ENCODE assay signal across 8 cellular contexts in genomic region chr14:92793709-92794546, GRCh38. TPM values are rescaled to one million over a fixed set of nuclear protein-coding genes. Genes with fewer than 3 reads are reported as not detected.
A peak's percentile ranks its signal among the peaks of the same experiment; 100 is the strongest.
DNase-seq lines count a peak whose midpoint lies in the region; ATAC-seq, FAIRE-seq and TF ChIP-seq lines count a peak whose summit lies in the region.

Gene GOLGA5, plus strand, starts transcription at chr14:92794305. Its CDS starts 3,133 bp downstream, at chr14:92797438.

- peak within 1 kb of the TSS; percentile 92 to 99 (median 97) for H3K4me3 Mint-ChIP-seq in T-cell

- H3K4me3 ChIP-seq in cardiac muscle cell: peak within 1 kb of the TSS; percentile 96
- peak within 1 kb of the TSS; percentile 96 for H3K4me3 ChIP-seq in parathyroid adenoma (ENCODE audit: low read depth, low read length)
- peak within 1 kb of the TSS; percentile 69 to 94 (median 91) for H3K4me3 ChIP-seq in tibial nerve

- WGBS in adipose tissue, 3 donors: 1% methylated on average over 63 to 71 of the region's 71 CpGs
- WGBS in tibial nerve, 2 donors: 2% methylated on average over 30 to 32 of the region's 71 CpGs

- peak within 1 kb of the TSS; percentile 91 for H2AFZ ChIP-seq in parathyroid adenoma

- peaks cover 8 to 21% (median 13%) of the 10 kb centered on the region in 3 donors for H3K9me3 Mint-ChIP-seq in T-cell

- peak within 1 kb of the TSS; percentile 88 for H3K4me2 ChIP-seq in parathyroid adenoma (ENCODE audit: low read length)

- H3K9ac ChIP-seq in parathyroid adenoma: peak within 1 kb of the TSS; percentile 89

- peak; percentile 92 to 95 for TF ChIP-seq EP300 in tibial nerve (IDR thresholded peaks at IDR 0.05)

- H3K4me1 Mint-ChIP-seq in T-cell: peaks cover 39 to 46% (median 40%) of the 10 kb centered on the region in 3 donors

- CTCF ChIA-PET in T-cell (lab: Charles Lee): interaction anchor here in 1 of 2 donors (0.5 kb wide), 1 partner anchor 1600 kb away, joined by 3 read pairs; no protein-coding TSS in a partner anchor

- H3K27me3 ChIP-seq in cardiac muscle cell (no peaks in the 10 kb centered on the region), parathyroid adenoma (ENCODE audit: control insufficient read depth, insufficient read depth, low read length) (no peaks in the 10 kb centered on the region), tibial nerve (no peaks in the 10 kb centered on the region)

- H3K79me2 ChIP-seq in parathyroid adenoma: peaks cover 14% of the 10 kb centered on the region

- H3K27ac ChIP-seq in adipose tissue (ENCODE audit: low read depth, low read length): peak within 1 kb of the TSS; percentile 59
- H3K27ac ChIP-seq in cardiac muscle cell: peak within 1 kb of the TSS; percentile 96
- H3K27ac ChIP-seq in parathyroid adenoma: peak within 1 kb of the TSS; percentile 79
- peak within 1 kb of the TSS; percentile 91 to 97 (median 94) for H3K27ac ChIP-seq in tibial nerve

- peaks cover 24% of the 10 kb centered on the region for H3K36me3 Mint-ChIP-seq in T-cell

- peak; percentile 100 for FAIRE-seq in GM12891 (lab: Jason Lieb, UNC)

- POLR2A ChIA-PET in T-cell (lab: Charles Lee): interaction anchor here (0.5 to 0.6 kb wide), 2 partner anchors 52 to 672 kb away, joined by 3 to 5 read pairs; partner anchors contain the start of gene NDUFB1 (in 1 of the 2)

- no peaks in the 10 kb centered on the region for H3K9me3 ChIP-seq in cardiac muscle cell (ENCODE audit: low read depth)
- no peaks in the 10 kb centered on the region for H3K9me3 ChIP-seq in parathyroid adenoma (ENCODE audit: control insufficient read depth, low read length)
- H3K9me3 ChIP-seq in tibial nerve: peaks cover 0 to 19% (median 3%) of the 10 kb centered on the region in 4 donors

- DNase-seq in GM12891 (ENCODE audit: insufficient read length, low spot score) (peak; percentile 82), NCI-H1436 treated with DMSO at 0.1 percent for 48 hours (lab: John Stamatoyannopoulos, UW) (peak; percentile 86), T-cell (peak; percentile 95 to 99 (median 97)), cardiac muscle cell (ENCODE audit: low read depth in 1 of 2, low spot score in 1 of 2) (peak; percentile 98 to 99), tibial nerve (ENCODE audit: low spot score in 2 of 2) (peak; percentile 95 to 96)

- peak; percentile 77 for TF ChIP-seq POLR2A in GM12891 (IDR thresholded peaks at IDR 0.05; ENCODE audit: low read depth, low read length)
- TF ChIP-seq POLR2A in tibial nerve (IDR thresholded peaks at IDR 0.05): peak; percentile 41 to 73

- H3K36me3 ChIP-seq in cardiac muscle cell: peaks cover 19% of the 10 kb centered on the region
- no peaks in the 10 kb centered on the region for H3K36me3 ChIP-seq in parathyroid adenoma (ENCODE audit: control insufficient read depth, insufficient read depth, low read length)
- H3K36me3 ChIP-seq in tibial nerve: peaks cover 0 to 19% (median 3%) of the 10 kb centered on the region in 3 donors

- peak; percentile 96 for ATAC-seq in HG02840 (IDR thresholded peaks at IDR 0.05; ENCODE audit: low FRiP score, unreplicated experiment)
- peak; percentile 92 to 94 (median 94) for ATAC-seq in T-cell (replicated peaks in 1 of 4)

- H3K4me1 ChIP-seq in cardiac muscle cell (ENCODE audit: low read depth) (peaks cover 9% of the 10 kb centered on the region), parathyroid adenoma (peaks cover 5% of the 10 kb centered on the region), tibial nerve (peaks cover 0 to 34% (median 17%) of the 10 kb centered on the region in 4 donors)

- no peak for TF ChIP-seq CTCF in cardiac muscle cell (IDR thresholded peaks at IDR 0.05; ENCODE audit: low read depth, low read length)
- TF ChIP-seq CTCF in parathyroid adenoma (IDR thresholded peaks at IDR 0.05): peak; percentile 42
- peak in 3 of 5 experiments; percentile 28 to 70 (median 67) for TF ChIP-seq CTCF in tibial nerve (IDR thresholded peaks at IDR 0.05)

- no peaks in the 10 kb centered on the region for H3K27me3 Mint-ChIP-seq in T-cell

- H3K27ac Mint-ChIP-seq in T-cell: peak within 1 kb of the TSS; percentile 94 to 95

TF ChIP-seq in GM12891, 5 proteins besides CTCF, POLR2A, EP300 and RAD21:
- TF ChIP-seq POLR2AphosphoS5 (IDR thresholded peaks at IDR 0.05; ENCODE audit: low read depth, low read length) (peak; percentile 74), SPI1 (IDR thresholded peaks at IDR 0.05; ENCODE audit: low read depth, low read length) (peak; percentile 15; the same call in 1 of the 2 replicates), PAX5 (IDR thresholded peaks at IDR 0.05; ENCODE audit: insufficient read depth, low read length, severe bottlenecking) (no peak), TAF1 (IDR thresholded peaks at IDR 0.05; ENCODE audit: low read depth, low read length) (peak; percentile 66; the same call in 1 of the 2 replicates)
TF ChIP-seq in GM12891: peak in this region for 3.

RNA-seq across cellular contexts. Expression of gene GOLGA5, which starts in this region (rescaled TPM):
- polyA plus RNA-seq in GM12891 (2012; ENCODE audit: low read depth, missing spikeins): 14.9 TPM
- total RNA-seq in T-cell (10 to 100 TPM; 14.1 to 24.3 (median 21.5) TPM), cardiac muscle cell (21.8 and 22.4 TPM in 2 replicates), tibial nerve (10 to 100 TPM; 30.3 to 36.7 (median 33.7) TPM)
- polyA plus RNA-seq in adipose tissue (10 to 100 TPM; 15.4 to 43.7 (median 18.9) TPM), cardiac muscle cell (32.4 and 32.5 TPM in 2 replicates)

Comparison
In these comparisons a context has a peak if more than half of its experiments do, and no peak if none do; other contexts are left out.
1. Peak in every context shown above with its lines: DNase-seq, ATAC-seq, H3K4me3 ChIP-seq and H3K27ac ChIP-seq.